Comparison of ENCODE assay signal across 18 cellular contexts in the genomic region with DNA sequence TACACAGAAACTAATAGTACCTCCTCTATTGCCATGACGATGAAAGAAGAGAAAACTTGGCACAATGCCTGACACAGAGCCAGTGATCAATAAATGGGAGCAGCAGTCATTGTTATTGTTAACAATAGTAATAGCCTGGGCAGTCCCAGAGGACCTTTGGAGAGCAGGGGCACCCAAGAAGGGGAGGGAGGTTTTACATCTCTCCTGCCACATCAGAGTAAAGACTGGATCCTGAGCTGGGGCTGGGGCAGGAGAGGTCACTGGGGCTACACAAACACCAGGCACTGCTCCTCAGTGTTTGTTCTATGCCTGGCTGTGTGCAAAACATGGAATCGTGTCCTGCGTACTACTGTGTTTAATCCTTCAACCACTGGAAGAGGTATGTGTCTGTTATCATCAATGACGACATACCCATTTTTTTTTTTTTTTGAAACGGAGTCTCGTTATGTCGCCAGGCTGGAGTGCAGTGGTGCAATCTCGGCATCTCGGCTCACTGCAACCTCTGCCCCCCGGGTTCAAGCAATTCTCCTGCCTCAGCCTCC. TPM values are rescaled to one million over a fixed set of nuclear protein-coding genes. Genes with fewer than 3 reads are reported as not detected.
DNase-seq lines count a peak whose midpoint lies in the region; ATAC-seq lines count a peak whose summit lies in the region.
"Had no signal": no experiment of that assay in that cellular context is flagged by ENCODE, and none has a peak within 500 bp of the region (broad histone marks: within the 10 kb centered on the region; RNA-seq: fewer than 3 reads in every experiment).

No MANE protein-coding gene starts in this region.

- H3K27me3 Mint-ChIP-seq in activated naive CD8-positive, alpha-beta T cell treated with anti-CD3 and anti-CD28 coated beads, Interleukin-2, amount 50 U/mL, for 24 hours = no peaks in the 10 kb centered on the region

- no peaks in the 10 kb centered on the region for H3K27me3 ChIP-seq in BLaER1 treated with 17β-estradiol and CSF1 and Interleukin-3, amounts not matched to agents 10 nM and 100 nM
- H3K27me3 ChIP-seq: brain microvascular endothelial cell had no signal

- H3K4me3 Mint-ChIP-seq in activated naive CD8-positive, alpha-beta T cell treated with anti-CD3 and anti-CD28 coated beads, Interleukin-2, amount 50 U/mL, for 24 hours = no peak overlapping the region
- H3K4me3 Mint-ChIP-seq: naive thymus-derived CD8-positive, alpha-beta T cell; T-helper 1 cell treated with Interleukin-12 subunit alpha and Interleukin-12 subunit beta and Interleukin-4 antibody, amounts not matched to agents 30 μg/mL and 1 μg/mL, for 36 hours had no signal

- H3K4me1 Mint-ChIP-seq in activated naive CD8-positive, alpha-beta T cell treated with anti-CD3 and anti-CD28 coated beads, Interleukin-2, amount 50 U/mL, for 24 hours = peaks cover 8% of the 10 kb centered on the region

- H4K20me1 ChIP-seq in BLaER1 treated with 17β-estradiol and CSF1 and Interleukin-3, amounts not matched to agents 10 nM and 100 nM = no peaks in the 10 kb centered on the region

- peaks cover 15 to 28% (median 18%) of the 10 kb centered on the region in 10 experiments for H3K4me1 ChIP-seq in BLaER1 treated with 17β-estradiol and CSF1 and Interleukin-3, amounts not matched to agents 10 nM and 100 nM

- H3K36me3 ChIP-seq in BLaER1 treated with 17β-estradiol and CSF1 and Interleukin-3, amounts not matched to agents 10 nM and 100 nM = no peaks in the 10 kb centered on the region
- H3K36me3 ChIP-seq: brain microvascular endothelial cell, thoracic aorta had no signal

- H3K4me2 ChIP-seq in BLaER1 treated with 17β-estradiol and CSF1 and Interleukin-3, amounts not matched to agents 10 nM and 100 nM = peak overlapping the region in 10 of 11 experiments; percentile 30 to 80 (median 72); a peak in 16 of 22 replicates

- no peak overlapping the region for H3K4me3 ChIP-seq in BLaER1 treated with 17β-estradiol and CSF1 and Interleukin-3, amounts not matched to agents 10 nM and 100 nM
- H3K4me3 ChIP-seq: thoracic aorta had no signal

- H3K9me3 ChIP-seq in BLaER1 treated with 17β-estradiol and CSF1 and Interleukin-3, amounts not matched to agents 10 nM and 100 nM (replicated peaks in 1 of 11) = no peaks in the 10 kb centered on the region
- H3K9me3 ChIP-seq: thoracic aorta had no signal

- no peak overlapping the region for H3K27ac ChIP-seq in BLaER1 treated with 17β-estradiol and CSF1 and Interleukin-3, amounts not matched to agents 10 nM and 100 nM
- H3K27ac ChIP-seq: brain microvascular endothelial cell, thoracic aorta had no signal

- no peak overlapping the region for H3K27ac Mint-ChIP-seq in activated naive CD8-positive, alpha-beta T cell treated with anti-CD3 and anti-CD28 coated beads, Interleukin-2, amount 50 U/mL, for 24 hours
- H3K27ac Mint-ChIP-seq: naive thymus-derived CD8-positive, alpha-beta T cell; T-helper 1 cell treated with Interleukin-12 subunit alpha and Interleukin-12 subunit beta and Interleukin-4 antibody, amounts not matched to agents 30 μg/mL and 1 μg/mL, for 36 hours had no signal

- peak overlapping the region in 3 of 11 experiments; percentile 11 to 42 (median 39); a peak in 4 of 22 replicates for H3K9ac ChIP-seq in BLaER1 treated with 17β-estradiol and CSF1 and Interleukin-3, amounts not matched to agents 10 nM and 100 nM

- H3K9me3 Mint-ChIP-seq in activated naive CD8-positive, alpha-beta T cell treated with anti-CD3 and anti-CD28 coated beads, Interleukin-2, amount 50 U/mL, for 24 hours = no peaks in the 10 kb centered on the region
- H3K9me3 Mint-ChIP-seq: naive thymus-derived CD8-positive, alpha-beta T cell; T-helper 1 cell treated with Interleukin-12 subunit alpha and Interleukin-12 subunit beta and Interleukin-4 antibody, amounts not matched to agents 30 μg/mL and 1 μg/mL, for 36 hours had no signal

- ATAC-seq in activated naive CD8-positive, alpha-beta T cell treated with anti-CD3 and anti-CD28 coated beads, Interleukin-2, amount 50 U/mL, for 24 hours = no peak
- ATAC-seq: naive thymus-derived CD8-positive, alpha-beta T cell had no signal

- peak; percentile 75 for DNase-seq in HuH-7 (ENCODE audit: low spot score)
- DNase-seq in NCI-H774 (lab: John Stamatoyannopoulos, UW) = peak; percentile 24
- DNase-seq in mesenteric fat pad (ENCODE audit: low spot score) = peak; percentile 47
- DNase-seq in AG08396 (ENCODE audit: low spot score) = no peak
- no peak for DNase-seq in NCI-H1694 (lab: John Stamatoyannopoulos, UW)
- DNase-seq in activated naive CD8-positive, alpha-beta T cell treated with anti-CD3 and anti-CD28 coated beads, Interleukin-2, amount 50 U/mL, for 24 hours = no peak
- no peak for DNase-seq in effector CD8-positive, alpha-beta T cell (lab: John Stamatoyannopoulos, UW)
- DNase-seq: activated CD4-positive, CD25-positive, alpha-beta regulatory T cell; activated naive CD4-positive, alpha-beta T cell treated with Interleukin-2 at 50 U/mL for 16 hours; brain microvascular endothelial cell; naive thymus-derived CD8-positive, alpha-beta T cell; NCI-H526; RPMI8226; stimulated activated CD4-positive, alpha-beta T cell treated with anti-CD3 and anti-CD28 coated beads, Interleukin-2, amount 100 ng/mL, for 24 hours; stimulated activated CD8-positive, alpha-beta memory T cell treated with anti-CD3 and anti-CD28 coated beads, Interleukin-4, amount 100 ng/mL, for 48 hours had no signal

- H3K36me3 Mint-ChIP-seq in activated naive CD8-positive, alpha-beta T cell treated with anti-CD3 and anti-CD28 coated beads, Interleukin-2, amount 50 U/mL, for 24 hours (ENCODE audit: low read depth) = no peaks in the 10 kb centered on the region
- H3K36me3 Mint-ChIP-seq: naive thymus-derived CD8-positive, alpha-beta T cell had no signal

RNA-seq across cellular contexts. Expression of a gene that starts 25.0 kb away (rescaled TPM):
- total RNA-seq in mesenteric fat pad = 8.4 TPM
- total RNA-seq: naive thymus-derived CD8-positive, alpha-beta T cell had no signal

Comparison
In these comparisons a context has a peak if more than half of its experiments do, and no peak if none do; other contexts are left out.
1. DNase-seq: peak in HuH-7 (single experiment), NCI-H774 (single experiment) and mesenteric fat pad (single experiment); none in AG08396 (single experiment), NCI-H1694 (single experiment), activated naive CD8-positive, alpha-beta T cell treated with anti-CD3 and anti-CD28 coated beads, Interleukin-2, amount 50 U/mL, for 24 hours (single experiment) and effector CD8-positive, alpha-beta T cell (single experiment).